ENCODE assay signal across 8 cellular contexts in genomic region chr12:130715996-130716917, GRCh38. TPM values are rescaled to one million over a fixed set of nuclear protein-coding genes. Genes with fewer than 3 reads are reported as not detected.
DNase-seq lines count a peak whose midpoint lies in the region; ATAC-seq, FAIRE-seq and TF ChIP-seq lines count a peak whose summit lies in the region.

A gene with protein sequence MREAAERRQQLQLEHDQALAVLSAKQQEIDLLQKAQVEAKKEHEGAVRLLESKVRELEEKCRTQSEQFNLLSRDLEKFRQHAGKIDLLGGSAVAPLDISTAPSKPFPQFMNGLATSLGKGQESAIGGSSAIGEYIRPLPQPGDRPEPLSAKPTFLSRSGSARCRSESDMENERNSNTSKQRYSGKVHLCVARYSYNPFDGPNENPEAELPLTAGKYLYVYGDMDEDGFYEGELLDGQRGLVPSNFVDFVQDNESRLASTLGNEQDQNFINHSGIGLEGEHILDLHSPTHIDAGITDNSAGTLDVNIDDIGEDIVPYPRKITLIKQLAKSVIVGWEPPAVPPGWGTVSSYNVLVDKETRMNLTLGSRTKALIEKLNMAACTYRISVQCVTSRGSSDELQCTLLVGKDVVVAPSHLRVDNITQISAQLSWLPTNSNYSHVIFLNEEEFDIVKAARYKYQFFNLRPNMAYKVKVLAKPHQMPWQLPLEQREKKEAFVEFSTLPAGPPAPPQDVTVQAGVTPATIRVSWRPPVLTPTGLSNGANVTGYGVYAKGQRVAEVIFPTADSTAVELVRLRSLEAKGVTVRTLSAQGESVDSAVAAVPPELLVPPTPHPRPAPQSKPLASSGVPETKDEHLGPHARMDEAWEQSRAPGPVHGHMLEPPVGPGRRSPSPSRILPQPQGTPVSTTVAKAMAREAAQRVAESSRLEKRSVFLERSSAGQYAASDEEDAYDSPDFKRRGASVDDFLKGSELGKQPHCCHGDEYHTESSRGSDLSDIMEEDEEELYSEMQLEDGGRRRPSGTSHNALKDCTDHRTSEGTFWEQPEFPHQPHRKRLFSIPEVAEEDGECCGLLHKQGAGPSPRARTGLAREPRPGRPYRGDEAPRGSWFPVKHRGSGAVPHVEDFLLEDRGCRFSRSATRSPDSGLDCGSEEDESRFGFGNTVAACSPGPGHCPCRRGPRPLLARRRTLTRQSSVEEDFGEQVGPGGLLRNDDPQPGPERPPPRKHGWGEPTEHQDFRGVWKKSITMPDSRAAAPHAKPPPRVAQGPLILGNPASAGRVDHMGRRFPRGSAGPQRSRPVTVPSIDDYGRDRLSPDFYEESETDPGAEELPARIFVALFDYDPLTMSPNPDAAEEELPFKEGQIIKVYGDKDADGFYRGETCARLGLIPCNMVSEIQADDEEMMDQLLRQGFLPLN (N-terminal part only) (minus strand): TSS chr12:130716299. CDS start chr12:130479013, 237,286 bp downstream.

- DNase-seq in ACHN (peak; percentile 53), HTR-8/SVneo (ENCODE audit: insufficient read length, low spot score) (peak; percentile 17), SK-N-SH (peak; percentile 62), GF-D8 (lab: John Stamatoyannopoulos, UW) (no peak)
- no peak for DNase-seq in stimulated activated effector memory CD8-positive, alpha-beta T cell treated with anti-CD3 and anti-CD28 coated beads, Interleukin-12 subunit alpha, Interleukin-12 subunit beta, amount 100 ng/mL, for 72 hours (ENCODE audit: low spot score in 2 of 2)

- CTCF ChIA-PET in SK-N-SH (lab: Yijun Ruan, JAX), result interaction anchor here (0.7 to 4.1 kb wide), 8 partner anchors 31 to 255 kb away, joined by 3 to 33 read pairs (median 3); no protein-coding TSS in a partner anchor

- no peak for TF ChIP-seq EP300 in SK-N-SH (IDR thresholded peaks at IDR 0.05; ENCODE audit: borderline replicate concordance in 1 of 2, low read depth in 1 of 2, low read length in 1 of 2)

- no peaks in the 10 kb centered on the region for H4K20me1 ChIP-seq in SK-N-SH (ENCODE audit: insufficient read depth)

- H3K36me3 ChIP-seq in SK-N-SH (replicated peaks in 1 of 2; ENCODE audit: control insufficient read depth in 1 of 2, insufficient read depth in 2 of 2, low read length in 1 of 2) (no peaks in the 10 kb centered on the region), iPS-18a (ENCODE audit: control insufficient read depth, low read depth, low read length) (no peaks in the 10 kb centered on the region)

- no peak within 1 kb of the TSS for H3K4me2 ChIP-seq in SK-N-SH

- peaks cover 0 to 38% of the 10 kb centered on the region in 2 experiments; a peak in 1 of 4 replicates for H3K4me1 ChIP-seq in SK-N-SH (ENCODE audit: control insufficient read depth in 1 of 2, insufficient read depth in 2 of 2, low read depth in 1 of 2, low read length in 1 of 2)
- peaks cover 5% of the 10 kb centered on the region for H3K4me1 ChIP-seq in iPS-18a (ENCODE audit: control insufficient read depth, low read depth, low read length)

- H3K27ac Mint-ChIP-seq in stimulated activated effector memory CD8-positive, alpha-beta T cell treated with anti-CD3 and anti-CD28 coated beads, Interleukin-12 subunit alpha, Interleukin-12 subunit beta, amount 100 ng/mL, for 72 hours, result no peak within 1 kb of the TSS

- peak within 1 kb of the TSS; percentile 32 for H3K4me3 Mint-ChIP-seq in stimulated activated effector memory CD8-positive, alpha-beta T cell treated with anti-CD3 and anti-CD28 coated beads, Interleukin-12 subunit alpha, Interleukin-12 subunit beta, amount 100 ng/mL, for 72 hours

- H3K79me2 ChIP-seq in SK-N-SH (ENCODE audit: insufficient read depth), result no peaks in the 10 kb centered on the region

- FAIRE-seq in HTR-8/SVneo (lab: Jason Lieb, UNC), result no peak

- H2AFZ ChIP-seq in SK-N-SH (ENCODE audit: low read depth), result no peak within 1 kb of the TSS

- in situ Hi-C loops in ACHN (cut with HindIII; ENCODE audit: low pct_ligation_motif_present, low pct_unique_long_range_greater_than_20kb, low sequenced_read_pairs), result no loop called here

- peaks cover 22% of the 10 kb centered on the region for H3K4me1 Mint-ChIP-seq in stimulated activated effector memory CD8-positive, alpha-beta T cell treated with anti-CD3 and anti-CD28 coated beads, Interleukin-12 subunit alpha, Interleukin-12 subunit beta, amount 100 ng/mL, for 72 hours

- H3K27ac ChIP-seq in SK-N-SH (ENCODE audit: low read depth in 2 of 2, low read length in 1 of 2) (peak within 1 kb of the TSS in 1 of 2 experiments; percentile 84; a peak in 2 of 4 replicates), iPS-18a (ENCODE audit: low read length) (no peak within 1 kb of the TSS)

- H3K9me3 ChIP-seq in SK-N-SH (0 out of 2 replicates have a peak, but pooled peaks cover 1% of the 10 kb centered on the region), iPS-18a (ENCODE audit: control insufficient read depth, low read depth, low read length) (peaks cover 6% of the 10 kb centered on the region)

- H3K9ac ChIP-seq in SK-N-SH (no peak within 1 kb of the TSS), iPS-18a (ENCODE audit: low read length) (no peak within 1 kb of the TSS)

- no peaks in the 10 kb centered on the region for H3F3A ChIP-seq in SK-N-SH (replicated peaks; ENCODE audit: insufficient read depth)

- no peak for ATAC-seq in stimulated activated effector memory CD8-positive, alpha-beta T cell treated with anti-CD3 and anti-CD28 coated beads, Interleukin-12 subunit alpha, Interleukin-12 subunit beta, amount 100 ng/mL, for 72 hours
- ATAC-seq in GM21619 (IDR thresholded peaks at IDR 0.05; ENCODE audit: unreplicated experiment) (no peak), GM21360 (IDR thresholded peaks at IDR 0.05; ENCODE audit: unreplicated experiment) (no peak)

- POLR2A ChIA-PET in SK-N-SH (lab: Yijun Ruan, JAX), result interaction anchor here (0.9 to 2.3 kb wide), 4 partner anchors 9 to 144 kb away, joined by 3 to 9 read pairs (median 7); no protein-coding TSS in a partner anchor

- H3K36me3 Mint-ChIP-seq in stimulated activated effector memory CD8-positive, alpha-beta T cell treated with anti-CD3 and anti-CD28 coated beads, Interleukin-12 subunit alpha, Interleukin-12 subunit beta, amount 100 ng/mL, for 72 hours, result no peaks in the 10 kb centered on the region

- H3K9me3 Mint-ChIP-seq in stimulated activated effector memory CD8-positive, alpha-beta T cell treated with anti-CD3 and anti-CD28 coated beads, Interleukin-12 subunit alpha, Interleukin-12 subunit beta, amount 100 ng/mL, for 72 hours, result peaks cover 5% of the 10 kb centered on the region

- TF ChIP-seq RAD21 in SK-N-SH (IDR thresholded peaks at IDR 0.05; ENCODE audit: low read length), result 0 out of 2 replicates have a peak, but pooled peaks have one; percentile 2

- no peaks in the 10 kb centered on the region for H3K9me2 ChIP-seq in SK-N-SH

- TF ChIP-seq CTCF in SK-N-SH (IDR thresholded peaks at IDR 0.05), result no peak

- H3K27me3 ChIP-seq in SK-N-SH (ENCODE audit: insufficient read depth) (no peaks in the 10 kb centered on the region), iPS-18a (ENCODE audit: control insufficient read depth, insufficient read depth, low read length) (peaks cover 65% of the 10 kb centered on the region)

- 2% methylated on average over 30 of the region's 33 CpGs for WGBS in SK-N-SH (ENCODE audit: low lambda C conversion rate)

- H3K4me3 ChIP-seq in SK-N-SH (ENCODE audit: low read depth in 2 of 2, low read length in 1 of 2), result peak within 1 kb of the TSS in 1 of 2 experiments; percentile 60; a peak in 2 of 4 replicates
- H3K4me3 ChIP-seq in iPS-18a (ENCODE audit: low read length), result peak within 1 kb of the TSS; percentile 80

TF ChIP-seq in SK-N-SH, 30 proteins besides CTCF, POLR2A, EP300 and RAD21:
- TF ChIP-seq FOXJ3 (CRISPR knock-in tag; IDR thresholded peaks at IDR 0.05) (peak; percentile 53; the same call in 1 of the 2 replicates), FOXM1 (IDR thresholded peaks at IDR 0.05; ENCODE audit: low read depth) (no peak), MXI1 (IDR thresholded peaks at IDR 0.05; ENCODE audit: low read depth, low read length) (peak; percentile 90), USF2 (IDR thresholded peaks at IDR 0.05; ENCODE audit: borderline replicate concordance, low read depth, low read length) (no peak), EZH2phosphoT487 (IDR thresholded peaks at IDR 0.05; ENCODE audit: borderline replicate concordance, low read depth) (no peak), RFX5 (IDR thresholded peaks at IDR 0.05; ENCODE audit: low read length) (no peak), TAF1 (IDR thresholded peaks at IDR 0.05; ENCODE audit: borderline replicate concordance, low read depth, low read length) (no peak), SMC3 (IDR thresholded peaks at IDR 0.05; ENCODE audit: low read depth, low read length) (no peak)
- TF ChIP-seq, protein P1, sequence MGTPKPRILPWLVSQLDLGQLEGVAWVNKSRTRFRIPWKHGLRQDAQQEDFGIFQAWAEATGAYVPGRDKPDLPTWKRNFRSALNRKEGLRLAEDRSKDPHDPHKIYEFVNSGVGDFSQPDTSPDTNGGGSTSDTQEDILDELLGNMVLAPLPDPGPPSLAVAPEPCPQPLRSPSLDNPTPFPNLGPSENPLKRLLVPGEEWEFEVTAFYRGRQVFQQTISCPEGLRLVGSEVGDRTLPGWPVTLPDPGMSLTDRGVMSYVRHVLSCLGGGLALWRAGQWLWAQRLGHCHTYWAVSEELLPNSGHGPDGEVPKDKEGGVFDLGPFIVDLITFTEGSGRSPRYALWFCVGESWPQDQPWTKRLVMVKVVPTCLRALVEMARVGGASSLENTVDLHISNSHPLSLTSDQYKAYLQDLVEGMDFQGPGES (IDR thresholded peaks at IDR 0.05; ENCODE audit: low read depth, low read length), result no peak

RNA-seq across cellular contexts. Expression of the gene that starts here (rescaled TPM):
- polyA plus RNA-seq in SK-N-SH (2012; rRNA removed), result 0.90 and 1.1 TPM in 2 replicates
- 1.2 and 1.8 TPM in 2 replicates for polyA plus RNA-seq in SK-N-SH (2012; cell fraction: cytosol; rRNA removed)
- polyA plus RNA-seq in SK-N-SH (2012; cell fraction: nucleus; rRNA removed), result 2.6 and 4.0 TPM in 2 replicates

Comparison
In these comparisons a context has a peak if more than half of its experiments do, and no peak if none do; other contexts are left out.
1. DNase-seq: peak in ACHN (single experiment), HTR-8/SVneo (single experiment) and SK-N-SH (single experiment); none in stimulated activated effector memory CD8-positive, alpha-beta T cell treated with anti-CD3 and anti-CD28 coated beads, Interleukin-12 subunit alpha, Interleukin-12 subunit beta, amount 100 ng/mL, for 72 hours (0 of 2) and GF-D8 (single experiment).